In genomic region chr3:105094588-105094987, GRCh38 we compare ENCODE assay signal across 21 cellular contexts.
"Had no signal": no experiment of that assay in that cellular context is flagged by ENCODE, and none has a peak within 500 bp of the region (broad histone marks: within the 10 kb centered on the region; RNA-seq: fewer than 3 reads in every experiment).

No MANE protein-coding gene starts in this region.

- H3K27ac Mint-ChIP-seq: activated CD8-positive, alpha-beta memory T cell treated with anti-CD3 and anti-CD28 coated beads, Interleukin-2, amount 10 ng/mL, durations not matched to agents 7 days and 5 days; activated naive CD4-positive, alpha-beta T cell treated with anti-CD3 and anti-CD28 coated beads for 36 hours; activated naive CD8-positive, alpha-beta T cell treated with anti-CD3 and anti-CD28 coated beads, Interleukin-2, amount 50 U/mL, for 24 hours; activated T-helper 2 cell treated with anti-CD3 and anti-CD28 coated beads, Interferon-gamma antibody, Interleukin-2, Interleukin-4, amounts not matched to agents 10 μg/mL and 5 μg/mL and 100 μg/mL, durations not matched to agents 14 hours and 24 hours and 36 hours; endodermal cell; naive thymus-derived CD8-positive, alpha-beta T cell had no signal

- H3K4me1 Mint-ChIP-seq: activated CD8-positive, alpha-beta memory T cell treated with anti-CD3 and anti-CD28 coated beads, Interleukin-2, amount 10 ng/mL, durations not matched to agents 7 days and 5 days; activated naive CD8-positive, alpha-beta T cell treated with anti-CD3 and anti-CD28 coated beads, Interleukin-2, amount 50 U/mL, for 24 hours; endodermal cell; naive thymus-derived CD8-positive, alpha-beta T cell had no signal

- DNase-seq: activated CD4-positive, alpha-beta T cell treated with anti-CD3 and anti-CD28 coated beads for 1 hour; activated CD4-positive, alpha-beta T cell treated with anti-CD3 and anti-CD28 coated beads, Interleukin-2, amount 50 U/mL, for 48 hours; activated CD8-positive, alpha-beta memory T cell treated with anti-CD3 and anti-CD28 coated beads, Interleukin-2, amount 10 ng/mL, durations not matched to agents 7 days and 5 days; activated naive CD4-positive, alpha-beta T cell treated with anti-CD3 and anti-CD28 coated beads for 36 hours; activated naive CD8-positive, alpha-beta T cell treated with anti-CD3 and anti-CD28 coated beads, Interleukin-2, amount 50 U/mL, for 24 hours; activated T-cell treated with anti-CD3 and anti-CD28 coated beads, Interleukin-2, amount 50 U/mL, for 1 hour; aorta; dermis blood vessel endothelial cell; endodermal cell; erythroblast; kidney; left ventricle myocardium inferior; naive thymus-derived CD8-positive, alpha-beta T cell; pancreas; sigmoid colon; stimulated activated CD4-positive, alpha-beta T cell treated with anti-CD3 and anti-CD28 coated beads, Interleukin-1b, Interleukin-23, amount 100 ng/mL, for 48 hours; stomach; testis; upper lobe of right lung had no signal

- H3K4me3 Mint-ChIP-seq: activated CD8-positive, alpha-beta memory T cell treated with anti-CD3 and anti-CD28 coated beads, Interleukin-2, amount 10 ng/mL, durations not matched to agents 7 days and 5 days; activated naive CD4-positive, alpha-beta T cell treated with anti-CD3 and anti-CD28 coated beads for 36 hours; activated naive CD8-positive, alpha-beta T cell treated with anti-CD3 and anti-CD28 coated beads, Interleukin-2, amount 50 U/mL, for 24 hours; endodermal cell; naive thymus-derived CD8-positive, alpha-beta T cell had no signal

- FAIRE-seq: kidney, pancreas had no signal

- H3K36me3 Mint-ChIP-seq: activated CD8-positive, alpha-beta memory T cell treated with anti-CD3 and anti-CD28 coated beads, Interleukin-2, amount 10 ng/mL, durations not matched to agents 7 days and 5 days; naive thymus-derived CD8-positive, alpha-beta T cell had no signal

- H3K27ac ChIP-seq: gastroesophageal sphincter, left ventricle myocardium inferior, pancreas, sigmoid colon, stomach, testis, upper lobe of right lung had no signal

- H3K4me1 ChIP-seq: gastroesophageal sphincter, left ventricle myocardium inferior, pancreas, sigmoid colon, stomach, testis, upper lobe of right lung had no signal

- H3K27me3 ChIP-seq: gastroesophageal sphincter, pancreas, sigmoid colon, stomach, testis, upper lobe of right lung had no signal

- H3K36me3 ChIP-seq: gastroesophageal sphincter, left ventricle myocardium inferior, pancreas, sigmoid colon, stomach, upper lobe of right lung had no signal

- H3K27me3 Mint-ChIP-seq: activated naive CD8-positive, alpha-beta T cell treated with anti-CD3 and anti-CD28 coated beads, Interleukin-2, amount 50 U/mL, for 24 hours had no signal

- H3K9me3 Mint-ChIP-seq: activated T-helper 2 cell treated with anti-CD3 and anti-CD28 coated beads, Interferon-gamma antibody, Interleukin-2, Interleukin-4, amounts not matched to agents 10 μg/mL and 5 μg/mL and 100 μg/mL, durations not matched to agents 14 hours and 24 hours and 36 hours had no signal

- ATAC-seq: activated CD8-positive, alpha-beta memory T cell treated with anti-CD3 and anti-CD28 coated beads, Interleukin-2, amount 10 ng/mL, durations not matched to agents 7 days and 5 days; activated naive CD8-positive, alpha-beta T cell treated with anti-CD3 and anti-CD28 coated beads, Interleukin-2, amount 50 U/mL, for 24 hours; gastroesophageal sphincter; naive thymus-derived CD8-positive, alpha-beta T cell; pancreas; upper lobe of right lung had no signal

- H3K4me3 ChIP-seq: gastroesophageal sphincter, left ventricle myocardium inferior, pancreas, sigmoid colon, stomach, testis, upper lobe of right lung had no signal
